ENCODE assay signal across 14 cellular contexts in genomic region chr4:32560306-32560705, GRCh38.
A peak's percentile ranks its signal among the peaks of the same experiment; 100 is the strongest.
DNase-seq lines count a peak whose midpoint lies in the region; ATAC-seq lines count a peak whose summit lies in the region.
"Had no signal": no experiment of that assay in that cellular context is flagged by ENCODE, and none has a peak within 500 bp of the region (broad histone marks: within the 10 kb centered on the region; RNA-seq: fewer than 3 reads in every experiment).

No MANE protein-coding gene starts in this region.

- H3K27me3 ChIP-seq in neuronal stem cell (ENCODE audit: control insufficient read depth in 3 of 3, insufficient read depth in 3 of 3, low read depth in 1 of 3, low read length in 3 of 3) = no peaks in the 10 kb centered on the region

- no peak overlapping the region for H3K4ac ChIP-seq in neuronal stem cell (ENCODE audit: low read length)

- no peak overlapping the region for H2BK12ac ChIP-seq in neuronal stem cell (ENCODE audit: low read length)

- peaks cover 0 to 6% of the 10 kb centered on the region in 2 donors for H3K4me1 ChIP-seq in neuronal stem cell (ENCODE audit: control insufficient read depth in 2 of 2, insufficient read depth in 1 of 2, low read depth in 1 of 2, low read length in 2 of 2)

- H3K9me3 ChIP-seq in neuronal stem cell (replicated peaks in 1 of 2; ENCODE audit: control insufficient read depth in 2 of 2, insufficient read depth in 1 of 2, low read depth in 1 of 2, low read length in 2 of 2) = peaks cover 0 to 4% of the 10 kb centered on the region in 2 donors

- no peak overlapping the region for H4K8ac ChIP-seq in neuronal stem cell (ENCODE audit: low read depth, low read length)

- H3K36me3 ChIP-seq in neuronal stem cell (replicated peaks in 1 of 2; ENCODE audit: control insufficient read depth in 2 of 2, insufficient read depth in 2 of 2, low read length in 2 of 2) = no peaks in the 10 kb centered on the region

- H3K4me2 ChIP-seq in neuronal stem cell (ENCODE audit: insufficient read depth, low read length, poor library complexity, severe bottlenecking) = no peak overlapping the region

- H4K91ac ChIP-seq in neuronal stem cell (ENCODE audit: low read depth, low read length, poor library complexity) = no peak overlapping the region

- H3K27ac ChIP-seq in neuronal stem cell (replicated peaks; ENCODE audit: low read length) = no peak overlapping the region

- H2BK5ac ChIP-seq in neuronal stem cell (ENCODE audit: low read length) = no peak overlapping the region

- H3K18ac ChIP-seq in neuronal stem cell (ENCODE audit: low read length) = no peak overlapping the region

- peak overlapping the region; percentile 82 for H2AFZ ChIP-seq in neuronal stem cell (ENCODE audit: low read length)

- no peak overlapping the region for H2AK5ac ChIP-seq in neuronal stem cell (ENCODE audit: low read depth, low read length)

- H2BK15ac ChIP-seq in neuronal stem cell (ENCODE audit: low read length) = no peak overlapping the region

- no peak overlapping the region for H3K4me3 ChIP-seq in neuronal stem cell (ENCODE audit: low read length in 2 of 2)

- no peak overlapping the region for H2BK120ac ChIP-seq in neuronal stem cell (ENCODE audit: low read depth, low read length)

- no peak overlapping the region for H3K23ac ChIP-seq in neuronal stem cell (ENCODE audit: low read depth, low read length, poor library complexity)

- no peak overlapping the region for H3K9ac ChIP-seq in neuronal stem cell (ENCODE audit: low read depth, low read length, poor library complexity)

- H3K14ac ChIP-seq in neuronal stem cell (ENCODE audit: low read length) = no peak overlapping the region

- peak; percentile 10 for DNase-seq in GM04504 (ENCODE audit: low read depth)
- peak; percentile 17 to 65 for DNase-seq in NCI-H446 (lab: John Stamatoyannopoulos, UW)
- DNase-seq in fibroblast of gingiva (ENCODE audit: low read depth) = peak; percentile 73
- DNase-seq in neuronal stem cell (ENCODE audit: low spot score) = no peak
- DNase-seq in DMS153 treated with DMSO at 0.1 percent for 48 hours (lab: John Stamatoyannopoulos, UW; ENCODE audit: unreplicated experiment) = no peak
- DNase-seq: activated CD4-positive, alpha-beta memory T cell treated with anti-CD3 and anti-CD28 coated beads for 36 hours; C1 segment of cervical spinal cord; GOT3; immature natural killer cell; NCI-H524 treated with DMSO at 0.1 percent for 48 hours had no signal

- WGBS in neuronal stem cell (ENCODE audit: extremely low coverage in 2 of 2, insufficient read length in 2 of 2, insufficient replicate concordance in 1 of 2), 2 donors = no CpG with 5 or more reads among the region's 5 CpGs

- H3K79me1 ChIP-seq in neuronal stem cell (ENCODE audit: low read depth, low read length) = no peaks in the 10 kb centered on the region

- ATAC-seq in HG02798 (IDR thresholded peaks at IDR 0.05; ENCODE audit: poor library complexity, unreplicated experiment) (no peak), HG03457 (IDR thresholded peaks at IDR 0.05; ENCODE audit: unreplicated experiment) (no peak), HG03571 (IDR thresholded peaks at IDR 0.05; ENCODE audit: unreplicated experiment) (no peak)
- ATAC-seq: activated naive CD4-positive, alpha-beta T cell treated with anti-CD3 and anti-CD28 coated beads, Interleukin-2, amount 50 U/mL, for 72 hours had no signal

Comparison
In these comparisons a context has a peak if more than half of its experiments do, and no peak if none do; other contexts are left out.
1. DNase-seq: peak in GM04504 (single experiment), NCI-H446 (2 of 2) and fibroblast of gingiva (single experiment); none in neuronal stem cell (single experiment) and DMS153 treated with DMSO at 0.1 percent for 48 hours (single experiment).